24 cellular contexts compared by ENCODE assay signal in genomic region chr1:170680428-170680827, GRCh38. TPM values are rescaled to one million over a fixed set of nuclear protein-coding genes. Genes with fewer than 3 reads are reported as not detected.
DNase-seq lines count a peak whose midpoint lies in the region; ATAC-seq, FAIRE-seq and TF ChIP-seq lines count a peak whose summit lies in the region.
"Had no signal": no experiment of that assay in that cellular context is flagged by ENCODE, and none has a peak within 500 bp of the region (broad histone marks: within the 10 kb centered on the region; RNA-seq: fewer than 3 reads in every experiment).

No MANE protein-coding gene starts in this region.

- H3K9me3 ChIP-seq in right atrium auricular region = no peaks in the 10 kb centered on the region
- H3K9me3 ChIP-seq: heart right ventricle, mucosa of descending colon, SJSA1 had no signal

- H3K4me1 ChIP-seq in right atrium auricular region = peaks cover 0 to 4% of the 10 kb centered on the region in 2 donors
- H3K4me1 ChIP-seq: SJSA1 had no signal

- intact Hi-C loops in Right ventricle myocardium inferior (cut with DNase I) = no loop called here

- no peaks in the 10 kb centered on the region for H3K36me3 ChIP-seq in right atrium auricular region
- H3K36me3 ChIP-seq: heart right ventricle, SJSA1 had no signal

- H3K27ac ChIP-seq in right atrium auricular region = peak overlapping the region in 1 of 2 donors; percentile 43
- H3K27ac ChIP-seq: SJSA1 had no signal

- no peaks in the 10 kb centered on the region for H3K27me3 ChIP-seq in right atrium auricular region
- H3K27me3 ChIP-seq: heart right ventricle, SJSA1 had no signal

- DNase-seq in Right ventricle myocardium inferior (ENCODE audit: missing footprints) = no peak
- no peak for DNase-seq in right atrium auricular region (ENCODE audit: low spot score)
- DNase-seq in cardiac fibroblast (ENCODE audit: low read depth in 2 of 2) = peak; percentile 79 to 89
- DNase-seq in iris pigment epithelial cell (ENCODE audit: low read depth) = peak; percentile 90
- DNase-seq in urothelium cell line (ENCODE audit: low spot score) = no peak
- no peak for DNase-seq in DMS53 treated with DMSO at 0.1 percent for 48 hours (lab: John Stamatoyannopoulos, UW; ENCODE audit: unreplicated experiment)
- DNase-seq: activated CD4-positive, alpha-beta T cell treated with anti-CD3 and anti-CD28 coated beads, Interleukin-2, amount 50 U/mL, for 4 hours; activated CD8-positive, alpha-beta memory T cell treated with anti-CD3 and anti-CD28 coated beads, Interleukin-2, amount 50 U/mL, for 48 hours; activated naive CD8-positive, alpha-beta T cell treated with anti-CD3 and anti-CD28 coated beads, Interleukin-2, amount 10 ng/mL, durations not matched to agents 7 days and 5 days; central memory CD4-positive, alpha-beta T cell; GDM1; heart right ventricle; KBM-7; mucosa of descending colon; MV-4-11; NCI-H187; NCI-H82; stimulated activated CD4-positive, alpha-beta T cell treated with anti-CD3 and anti-CD28 coated beads, Interleukin-12 subunit alpha, Interleukin-12 subunit beta, amount 100 ng/mL, for 4 hours; stimulated activated CD8-positive, alpha-beta memory T cell treated with anti-CD3 and anti-CD28 coated beads, Interleukin-4, amount 100 ng/mL, for 48 hours; T-helper 2 cell had no signal

- TF ChIP-seq CTCF in right atrium auricular region (IDR thresholded peaks at IDR 0.05) (no peak), cardiac fibroblast (IDR thresholded peaks at IDR 0.05; ENCODE audit: low read depth, low read length) (no peak)

- H3K4me3 ChIP-seq in right atrium auricular region (no peak overlapping the region), cardiac fibroblast (replicated peaks in 1 of 2; ENCODE audit: low read depth in 2 of 2, low read length in 2 of 2) (no peak overlapping the region)
- H3K4me3 ChIP-seq: GM23338, heart right ventricle, mucosa of descending colon, SJSA1 had no signal

- ATAC-seq in Right ventricle myocardium inferior = peak; percentile 57
- no peak for ATAC-seq in GM21528 (IDR thresholded peaks at IDR 0.05; ENCODE audit: low FRiP score, unreplicated experiment)
- no peak for ATAC-seq in GM21786 (IDR thresholded peaks at IDR 0.05; ENCODE audit: unreplicated experiment)
- ATAC-seq: GM23338, mucosa of descending colon had no signal

- peak; percentile 5 for FAIRE-seq in urothelium cell line (lab: Jason Lieb, UNC)

RNA-seq across cellular contexts. Expression of gene PRRX1, which starts 16.5 kb away (rescaled TPM):
- 46.3 TPM for total RNA-seq in Right ventricle myocardium inferior
- 10 to 100 TPM; 23.9 to 55.1 TPM for total RNA-seq in right atrium auricular region
- total RNA-seq: activated naive CD8-positive, alpha-beta T cell treated with anti-CD3 and anti-CD28 coated beads, Interleukin-2, amount 10 ng/mL, durations not matched to agents 7 days and 5 days; GM23338 had no signal

Comparison
In these comparisons a context has a peak if more than half of its experiments do, and no peak if none do; other contexts are left out.
1. DNase-seq: peak in cardiac fibroblast (2 of 2) and iris pigment epithelial cell (single experiment); none in Right ventricle myocardium inferior (single experiment), right atrium auricular region (single experiment), urothelium cell line (single experiment) and DMS53 treated with DMSO at 0.1 percent for 48 hours (single experiment).